1 cellular context compared by ENCODE assay signal in genomic region chr17:74404802-74405201, GRCh38.
TF ChIP-seq lines count a peak whose summit lies in the region.

No MANE protein-coding gene starts in this region.

TF ChIP-seq in HepG2, 621 proteins besides CTCF, POLR2A, EP300 and RAD21:
- TF ChIP-seq GATAD1 (CRISPR knock-in tag; IDR thresholded peaks at IDR 0.05) (no peak), THAP8 (CRISPR knock-in tag; IDR thresholded peaks at IDR 0.05; ENCODE audit: borderline replicate concordance) (no peak), ZFP62 (CRISPR knock-in tag; IDR thresholded peaks at IDR 0.05) (no peak), FOXP1 (IDR thresholded peaks at IDR 0.05) (no peak), FOXP1 (CRISPR knock-in tag; IDR thresholded peaks at IDR 0.05) (no peak), ZNF510 (CRISPR knock-in tag; IDR thresholded peaks at IDR 0.05; ENCODE audit: low read depth) (no peak), RFXANK (CRISPR knock-in tag; IDR thresholded peaks at IDR 0.05) (no peak), RBM39 (IDR thresholded peaks at IDR 0.05; ENCODE audit: low read depth, low read length, poor library complexity, severe bottlenecking) (no peak), ZBTB14 (CRISPR knock-in tag; IDR thresholded peaks at IDR 0.05) (no peak), SNRNP70 (IDR thresholded peaks at IDR 0.05; ENCODE audit: low read depth, low read length) (no peak), MBNL3 (CRISPR knock-in tag; conservative IDR thresholded peaks at IDR 0.05) (no peak), ZNF672 (CRISPR knock-in tag; IDR thresholded peaks at IDR 0.05) (no peak), KLF13 (CRISPR knock-in tag; IDR thresholded peaks at IDR 0.05) (no peak), TEAD3 (CRISPR knock-in tag; optimal IDR thresholded peaks at IDR 0.05; ENCODE audit: borderline replicate concordance) (no peak), ZBTB40 (IDR thresholded peaks at IDR 0.05) (peak; percentile 85), ZBTB40 (CRISPR knock-in tag; IDR thresholded peaks at IDR 0.05) (peak; percentile 99), GMEB1 (CRISPR knock-in tag; IDR thresholded peaks at IDR 0.05; ENCODE audit: borderline replicate concordance) (no peak), MAFF (IDR thresholded peaks at IDR 0.05; ENCODE audit: low read depth, low read length) (0 out of 2 replicates have a peak, but pooled peaks have one; percentile 21), GRHL1 (CRISPR knock-in tag; conservative IDR thresholded peaks at IDR 0.05) (no peak), CBX1 (IDR thresholded peaks at IDR 0.05; ENCODE audit: low read depth) (no peak), ZNF362 (CRISPR knock-in tag; IDR thresholded peaks at IDR 0.05; ENCODE audit: borderline replicate concordance) (no peak), CBX2 (IDR thresholded peaks at IDR 0.05; ENCODE audit: low read depth, low read length) (no peak), CBX2 (CRISPR knock-in tag; IDR thresholded peaks at IDR 0.05; ENCODE audit: low read depth) (no peak), PRDM15 (CRISPR knock-in tag; IDR thresholded peaks at IDR 0.05) (no peak), MAFK (conservative IDR thresholded peaks at IDR 0.05 in 1 of 2, IDR thresholded peaks at IDR 0.05 in 1 of 2; ENCODE audit: low read length in 2 of 2) (peak; percentile 39 to 49; a peak in 2 of 4 replicates), THAP9 (CRISPR knock-in tag; IDR thresholded peaks at IDR 0.05; ENCODE audit: borderline replicate concordance) (no peak)
